Comparison of ENCODE assay signal across 9 cellular contexts in genomic region chr5:191036-191948, GRCh38. TPM values are rescaled to one million over a fixed set of nuclear protein-coding genes. Genes with fewer than 3 reads are reported as not detected.
DNase-seq lines count a peak whose midpoint lies in the region; ATAC-seq and TF ChIP-seq lines count a peak whose summit lies in the region.
"Had no signal": no experiment of that assay in that cellular context is flagged by ENCODE, and none has a peak within 500 bp of the region (broad histone marks: within the 10 kb centered on the region; RNA-seq: fewer than 3 reads in every experiment).

Gene LRRC14B (plus strand): TSS chr5:191495. CDS start chr5:191539, 44 bp downstream.

- WGBS in esophagus squamous epithelium, 2 donors = 7% methylated on average over 11 of the region's 56 CpGs; no CpG with 5 or more reads in 1 of the 2 donors

- intact Hi-C loops in left cardiac atrium (cut with DNase I) (no loop called here), esophagus squamous epithelium (cut with DNase I) (no loop called here)

- TF ChIP-seq CTCF in esophagus squamous epithelium (IDR thresholded peaks at IDR 0.05) = no peak

- no peak within 1 kb of the TSS for H3K27ac ChIP-seq in esophagus squamous epithelium
- H3K27ac ChIP-seq: SK-N-MC had no signal

- no peaks in the 10 kb centered on the region for H3K9me3 ChIP-seq in esophagus squamous epithelium

- no peak within 1 kb of the TSS for H3K4me3 Mint-ChIP-seq in immature natural killer cell

- TF ChIP-seq POLR2A in esophagus squamous epithelium (IDR thresholded peaks at IDR 0.05) = no peak

- H3K9me3 Mint-ChIP-seq in immature natural killer cell = no peaks in the 10 kb centered on the region

- peaks cover 0 to 84% (median 2%) of the 10 kb centered on the region in 4 donors for H3K27me3 ChIP-seq in esophagus squamous epithelium

- no peaks in the 10 kb centered on the region for H3K36me3 Mint-ChIP-seq in immature natural killer cell

- ATAC-seq in left cardiac atrium = peak; percentile 66 to 73

- no peaks in the 10 kb centered on the region for H3K36me3 ChIP-seq in esophagus squamous epithelium

- peaks cover 3 to 11% (median 5%) of the 10 kb centered on the region in 3 donors for H3K27me3 Mint-ChIP-seq in immature natural killer cell (ENCODE audit: low read depth in 3 of 3)

- peak within 1 kb of the TSS in 1 of 6 donors; percentile 7 for H3K27ac Mint-ChIP-seq in immature natural killer cell

- H3K4me3 ChIP-seq in esophagus squamous epithelium = peak within 1 kb of the TSS in 2 of 4 donors; percentile 9 to 47
- H3K4me3 ChIP-seq: SK-N-MC had no signal

- peak; percentile 43 for DNase-seq in activated T-cell treated with anti-CD3 and anti-CD28 coated beads, Interleukin-2, amount 50 U/mL, for 1 hour
- DNase-seq in activated T-cell treated with anti-CD3 and anti-CD28 coated beads for 4 hours (no peak), NCI-H1694 treated with DMSO at 0.1 percent for 48 hours (lab: John Stamatoyannopoulos, UW) (peak; percentile 24), left cardiac atrium (peak; percentile 71), HK-2 (ENCODE audit: unreplicated experiment) (no peak), esophagus squamous epithelium (lab: John Stamatoyannopoulos, UW) (no peak), immature natural killer cell (no peak)
- peak; percentile 38 for DNase-seq in stimulated activated CD8-positive, alpha-beta memory T cell treated with anti-CD3 and anti-CD28 coated beads, Interleukin-4, amount 100 ng/mL, for 48 hours

- H3K4me1 ChIP-seq in esophagus squamous epithelium = peaks cover 10 to 27% (median 13%) of the 10 kb centered on the region in 3 donors

- H3K4me1 Mint-ChIP-seq in immature natural killer cell = peaks cover 6 to 7% of the 10 kb centered on the region in 2 donors

RNA-seq across cellular contexts. Expression of gene LRRC14B, which starts in this region (rescaled TPM):
- 10 to 100 TPM; 16.5 to 35.9 TPM for total RNA-seq in left cardiac atrium
- total RNA-seq in esophagus squamous epithelium = not detected
- polyA plus RNA-seq in immature natural killer cell = not detected

Comparison
In these comparisons a context has a peak if more than half of its experiments do, and no peak if none do; other contexts are left out.
1. RNA of gene LRRC14B (total RNA-seq): 16.5 to 35.9 TPM in left cardiac atrium; not detected in esophagus squamous epithelium; every median in the first group is over 10 times any median in the second.
2. DNase-seq: peak in activated T-cell treated with anti-CD3 and anti-CD28 coated beads, Interleukin-2, amount 50 U/mL, for 1 hour (single experiment), NCI-H1694 treated with DMSO at 0.1 percent for 48 hours (single experiment), left cardiac atrium (single experiment) and stimulated activated CD8-positive, alpha-beta memory T cell treated with anti-CD3 and anti-CD28 coated beads, Interleukin-4, amount 100 ng/mL, for 48 hours (single experiment); none in activated T-cell treated with anti-CD3 and anti-CD28 coated beads for 4 hours (single experiment), HK-2 (single experiment), esophagus squamous epithelium (single experiment) and immature natural killer cell (0 of 3).